In genomic region chr19:56155124-56155687, GRCh38 we compare ENCODE assay signal across 10 cellular contexts. TPM values are rescaled to one million over a fixed set of nuclear protein-coding genes. Genes with fewer than 3 reads are reported as not detected.
A peak's percentile ranks its signal among the peaks of the same experiment; 100 is the strongest.
DNase-seq lines count a peak whose midpoint lies in the region; ATAC-seq, FAIRE-seq and TF ChIP-seq lines count a peak whose summit lies in the region.
"Had no signal": no experiment of that assay in that cellular context is flagged by ENCODE, and none has a peak within 500 bp of the region (broad histone marks: within the 10 kb centered on the region; RNA-seq: fewer than 3 reads in every experiment).

No MANE protein-coding gene starts in this region.

- H3K79me2 ChIP-seq in HCT116 (ENCODE audit: insufficient read depth, low read length), result no peaks in the 10 kb centered on the region
- H3K79me2 ChIP-seq in Karpas-422 (ENCODE audit: low read length), result peaks cover 24% of the 10 kb centered on the region

- H3K36me3 ChIP-seq in BJ (ENCODE audit: control insufficient read depth, insufficient read depth, low read length) (peaks cover 18% of the 10 kb centered on the region), HCT116 (ENCODE audit: control insufficient read depth in 1 of 2, insufficient read depth in 2 of 2, low read length in 2 of 2) (0 out of 4 replicates have a peak, but pooled peaks cover 0 to 2% of the 10 kb centered on the region in 2 experiments), bronchial epithelial cell (ENCODE audit: control insufficient read depth, insufficient read depth, low read length) (peaks cover 3% of the 10 kb centered on the region), left lung (peaks cover 0 to 44% of the 10 kb centered on the region in 2 donors), Karpas-422 (ENCODE audit: insufficient read depth, low read length) (peaks cover 4% of the 10 kb centered on the region)

- CTCF ChIA-PET in BJ (lab: Yijun Ruan, JAX) (interaction anchor here (1.1 to 1.9 kb wide), 4 partner anchors 13 to 81 kb away, joined by 3 to 8 read pairs (median 5); no protein-coding TSS in a partner anchor), HCT116 (lab: Charles Lee) (interaction anchor here (0.5 to 1.5 kb wide), 8 partner anchors 17 to 667 kb away, joined by 3 to 7 read pairs (median 3); partner anchors contain the start of gene SSC5D)

- H2AFZ ChIP-seq in HCT116 (ENCODE audit: low read depth, low read length, poor library complexity, severe bottlenecking) (no peak overlapping the region), Karpas-422 (ENCODE audit: low read length) (no peak overlapping the region)

- BruUV-seq in HCT116 (replicated peaks; lab: Mats Ljungman, UMichigan), result no TSS peak

- TF ChIP-seq POLR2A in HCT116 (IDR thresholded peaks at IDR 0.05; ENCODE audit: borderline replicate concordance, extremely low read depth, insufficient read depth, insufficient read length), result no peak

- ATAC-seq in HCT116 (peak; percentile 77), left lung (peak; percentile 49)

- H3K9me3 ChIP-seq in HCT116 (ENCODE audit: control insufficient read depth in 1 of 2, insufficient read depth in 1 of 2, low read depth in 1 of 2, low read length in 2 of 2) (no peaks in the 10 kb centered on the region), left lung (no peaks in the 10 kb centered on the region), Karpas-422 (ENCODE audit: low read length) (no peaks in the 10 kb centered on the region)

- peak; percentile 30 for TF ChIP-seq CTCF in BJ (IDR thresholded peaks at IDR 0.05; ENCODE audit: insufficient read depth, low read depth, low read length)
- peak in 2 of 3 experiments; percentile 58 to 61; a peak in 4 of 6 replicates for TF ChIP-seq CTCF in HCT116 (IDR thresholded peaks at IDR 0.05 in 2 of 3, conservative IDR thresholded peaks at IDR 0.05 in 1 of 3; ENCODE audit: borderline replicate concordance in 1 of 3, insufficient read depth in 1 of 3, low read depth in 2 of 3, low read length in 2 of 3)
- peak; percentile 55 for TF ChIP-seq CTCF in bronchial epithelial cell (IDR thresholded peaks at IDR 0.05; ENCODE audit: insufficient read depth, low read length, severe bottlenecking)
- peak in 1 of 2 donors; percentile 33 for TF ChIP-seq CTCF in left lung (IDR thresholded peaks at IDR 0.05)

- H3K4me1 ChIP-seq in HCT116 (ENCODE audit: control insufficient read depth in 1 of 2, insufficient read depth in 2 of 2, low read length in 2 of 2) (no peaks in the 10 kb centered on the region), left lung (peaks cover 0 to 3% of the 10 kb centered on the region in 2 donors), Karpas-422 (ENCODE audit: low read length) (no peaks in the 10 kb centered on the region)

- no peaks in the 10 kb centered on the region for H3K27me3 ChIP-seq in BJ (ENCODE audit: control insufficient read depth, insufficient read depth, low read length)
- no peaks in the 10 kb centered on the region for H3K27me3 ChIP-seq in HCT116 (ENCODE audit: insufficient read depth, low read length)
- H3K27me3 ChIP-seq in bronchial epithelial cell (ENCODE audit: control insufficient read depth, insufficient read depth, low read length), result no peaks in the 10 kb centered on the region
- H3K27me3 ChIP-seq in left lung, result no peaks in the 10 kb centered on the region
- H3K27me3 ChIP-seq in Karpas-422 (ENCODE audit: low read length), result no peaks in the 10 kb centered on the region

- peak; percentile 32; the same call in 1 of the 2 replicates for TF ChIP-seq RAD21 in HCT116 (IDR thresholded peaks at IDR 0.05; ENCODE audit: low read depth)

- intact Hi-C loops in HCT116 (cut with micrococcal nuclease), result no loop called here
- intact Hi-C loops in left lung (cut with DNase I), result no loop called here

- H3K4me3 ChIP-seq in BJ (ENCODE audit: low read depth, low read length) (no peak overlapping the region), HCT116 (replicated peaks in 1 of 2; ENCODE audit: low read depth in 1 of 2, low read length in 2 of 2) (no peak overlapping the region), bronchial epithelial cell (ENCODE audit: low read depth, low read length) (no peak overlapping the region), left lung (no peak overlapping the region), Karpas-422 (ENCODE audit: low read length) (no peak overlapping the region)

- FAIRE-seq in bronchial epithelial cell (lab: Jason Lieb, UNC), result no peak
- FAIRE-seq: GM12892 had no signal

- H3K27ac ChIP-seq in HCT116 (ENCODE audit: low read depth, low read length) (no peak overlapping the region), left lung (no peak overlapping the region), Karpas-422 (ENCODE audit: low read length) (no peak overlapping the region)

- H3K4me2 ChIP-seq in HCT116 (ENCODE audit: low read length) (no peak overlapping the region), Karpas-422 (ENCODE audit: low read depth, low read length, poor library complexity, severe bottlenecking) (no peak overlapping the region)

- H3K9ac ChIP-seq in HCT116 (ENCODE audit: low read length), result no peak overlapping the region
- no peak overlapping the region for H3K9ac ChIP-seq in Karpas-422 (ENCODE audit: low read length)

- RAD21 ChIA-PET in HCT116 (lab: Charles Lee; ENCODE audit: low non-redundant PET in 1 of 2, low total read pairs in 2 of 2, uncharacterized antibody in 2 of 2, unreplicated experiment in 2 of 2), result no interaction called here

- H4K20me1 ChIP-seq in HCT116 (ENCODE audit: insufficient read depth), result no peaks in the 10 kb centered on the region
- H4K20me1 ChIP-seq in Karpas-422 (ENCODE audit: insufficient read depth, low read depth, low read length), result peaks cover 26% of the 10 kb centered on the region

- POLR2A ChIA-PET in BJ (lab: Charles Lee) (no interaction called here), HCT116 (lab: Charles Lee) (interaction anchor here (0.7 kb wide), 1 partner anchor 14 kb away, joined by 4 read pairs; the partner anchor contains the start of gene ZNF444)

- H3K9me2 ChIP-seq in HCT116 (ENCODE audit: insufficient read depth) (no peaks in the 10 kb centered on the region), Karpas-422 (replicated peaks; ENCODE audit: insufficient read depth, low read length) (no peaks in the 10 kb centered on the region)

- DNase-seq in BJ (ENCODE audit: low read depth) (no peak), HCT116 (ENCODE audit: low read depth, low spot score) (no peak), bronchial epithelial cell (ENCODE audit: low read depth) (no peak), left lung (no peak), NCI-H526 treated with DMSO at 0.1 percent for 48 hours (lab: John Stamatoyannopoulos, UW) (no peak), NCI-H1417 treated with DMSO at 0.1 percent for 48 hours (lab: John Stamatoyannopoulos, UW) (no peak), NCI-H345 (lab: John Stamatoyannopoulos, UW) (no peak), Karpas-422 (no peak)
- DNase-seq: stimulated activated CD4-positive, alpha-beta T cell treated with anti-CD3 and anti-CD28 coated beads, Interleukin-2, amount 100 ng/mL, for 48 hours had no signal

TF ChIP-seq in HCT116, 20 proteins besides CTCF, POLR2A, EP300 and RAD21 (continues in another document):
- no peak for TF ChIP-seq YY1 (IDR thresholded peaks at IDR 0.05; ENCODE audit: extremely low read depth, insufficient replicate concordance, low read depth, low read length)
- TF ChIP-seq ZNF274 (IDR thresholded peaks at IDR 0.05; ENCODE audit: low read depth, low read length), result no peak
- no peak for TF ChIP-seq EGR1 (IDR thresholded peaks at IDR 0.05; ENCODE audit: low read depth)
- no peak for TF ChIP-seq CBX3 (IDR thresholded peaks at IDR 0.05; ENCODE audit: low read depth)
- TF ChIP-seq CEBPB (IDR thresholded peaks at IDR 0.05; ENCODE audit: low read depth), result no peak
- no peak for TF ChIP-seq EZH2phosphoT487 (IDR thresholded peaks at IDR 0.05; ENCODE audit: borderline replicate concordance)

RNA-seq across cellular contexts. Expression of gene ZNF444, which starts 14.1 kb away (rescaled TPM):
- 10.2 and 11.5 TPM in 2 replicates for polyA plus RNA-seq in BJ (2011; rRNA removed)
- polyA minus RNA-seq in BJ (2011; rRNA and poly(A)+ RNA removed), result 7.5 and 8.1 TPM in 2 replicates
- 31.7 TPM for total RNA-seq in HCT116 (2021; ENCODE audit: unreplicated experiment)
- polyA plus RNA-seq in HCT116 (2012), result 13.7 and 15.5 TPM in 2 replicates
- total RNA-seq in bronchial epithelial cell, result 4.2 and 7.0 TPM in 2 replicates
- total RNA-seq in left lung, result 10 to 100 TPM; 35.4 to 36.8 TPM
- total RNA-seq in Karpas-422 (2014; rRNA removed; shearing (Covaris generic); ENCODE audit: low replicate concordance), result 12.5 and 54.0 TPM in 2 replicates

RNA-seq across cellular contexts. Expression of gene GALP, which starts 20.6 kb away (rescaled TPM):
- not detected in 2 replicates for polyA plus RNA-seq in BJ (2011; rRNA removed)
- polyA minus RNA-seq in BJ (2011; rRNA and poly(A)+ RNA removed), result not detected in 2 replicates
- total RNA-seq in HCT116 (2021; ENCODE audit: unreplicated experiment) (not detected), bronchial epithelial cell (not detected in 2 replicates), left lung (not detected)
- not detected in 2 replicates for polyA plus RNA-seq in HCT116 (2012)
- total RNA-seq in Karpas-422 (2014; rRNA removed; shearing (Covaris generic); ENCODE audit: low replicate concordance), result not detected in 2 replicates

RNA-seq across cellular contexts. Expression of gene ZNF787, which starts 34.1 kb away (rescaled TPM):
- 7.2 and 9.8 TPM in 2 replicates for polyA plus RNA-seq in BJ (2011; rRNA removed)
- polyA minus RNA-seq in BJ (2011; rRNA and poly(A)+ RNA removed), result 2.7 and 4.4 TPM in 2 replicates
- 40.3 TPM for total RNA-seq in HCT116 (2021; ENCODE audit: unreplicated experiment)
- 29.9 and 32.3 TPM in 2 replicates for polyA plus RNA-seq in HCT116 (2012)
- 32.6 and 43.0 TPM in 2 replicates for total RNA-seq in bronchial epithelial cell
- total RNA-seq in left lung, result 10 to 100 TPM; 26.4 to 44.6 TPM
- 26.2 and 103 TPM in 2 replicates for total RNA-seq in Karpas-422 (2014; rRNA removed; shearing (Covaris generic); ENCODE audit: low replicate concordance)

RNA-seq across cellular contexts. Expression of gene ZSCAN5B, which starts 42.4 kb away (rescaled TPM):
- polyA plus RNA-seq in BJ (2011; rRNA removed), result 0.17 TPM in 1 of 2 replicates, not detected in the other
- not detected in 2 replicates for polyA minus RNA-seq in BJ (2011; rRNA and poly(A)+ RNA removed)
- not detected for total RNA-seq in HCT116 (2021; ENCODE audit: unreplicated experiment)
- not detected in 2 replicates for polyA plus RNA-seq in HCT116 (2012)
- total RNA-seq in bronchial epithelial cell, result not detected in 2 replicates
- not detected for total RNA-seq in left lung
- 0.18 TPM in 1 of 2 replicates, not detected in the other for total RNA-seq in Karpas-422 (2014; rRNA removed; shearing (Covaris generic); ENCODE audit: low replicate concordance)

RNA-seq across cellular contexts. Expression of gene ZSCAN5C, which starts 46.9 kb away (rescaled TPM):
- polyA plus RNA-seq in BJ (2011; rRNA removed), result not detected in 2 replicates
- not detected in 2 replicates for polyA minus RNA-seq in BJ (2011; rRNA and poly(A)+ RNA removed)
- total RNA-seq in HCT116 (2021; ENCODE audit: unreplicated experiment) (not detected), bronchial epithelial cell (not detected in 2 replicates), left lung (not detected)
- not detected in 2 replicates for polyA plus RNA-seq in HCT116 (2012)
- not detected in 2 replicates for total RNA-seq in Karpas-422 (2014; rRNA removed; shearing (Covaris generic); ENCODE audit: low replicate concordance)
